In genomic region chr2:148813603-148814065, GRCh38 we compare ENCODE assay signal across 8 cellular contexts.
DNase-seq lines count a peak whose midpoint lies in the region; ATAC-seq and TF ChIP-seq lines count a peak whose summit lies in the region.

No MANE protein-coding gene starts in this region.

- H3K4me3 ChIP-seq in lower lobe of right lung = no peak overlapping the region
- H3K4me3 ChIP-seq in right atrium auricular region = no peak overlapping the region
- no peak overlapping the region for H3K4me3 ChIP-seq in aorta (ENCODE audit: low read length in 2 of 2)

- intact Hi-C loops in lower lobe of right lung (cut with DNase I) (no loop called here), aorta (cut with DNase I) (no loop called here)

- no peaks in the 10 kb centered on the region for H3K27me3 ChIP-seq in lower lobe of right lung (ENCODE audit: low read depth)
- no peaks in the 10 kb centered on the region for H3K27me3 ChIP-seq in right atrium auricular region
- H3K27me3 ChIP-seq in aorta (ENCODE audit: control insufficient read depth in 1 of 2, insufficient read depth in 2 of 2, low read length in 1 of 2) = no peaks in the 10 kb centered on the region

- TF ChIP-seq CTCF in lower lobe of right lung (IDR thresholded peaks at IDR 0.05) = peak; percentile 9
- TF ChIP-seq CTCF in right atrium auricular region (IDR thresholded peaks at IDR 0.05) = no peak

- no peak overlapping the region for H3K27ac ChIP-seq in lower lobe of right lung
- no peak overlapping the region for H3K27ac ChIP-seq in right atrium auricular region
- no peak overlapping the region for H3K27ac ChIP-seq in aorta (ENCODE audit: low read depth in 1 of 2, low read length in 2 of 2)

- ATAC-seq in GM19351 (IDR thresholded peaks at IDR 0.05; ENCODE audit: unreplicated experiment) (peak; percentile 99), HG03103 (IDR thresholded peaks at IDR 0.05; ENCODE audit: low read depth, unreplicated experiment) (peak; percentile 98), lower lobe of right lung (no peak), left lobe of liver (no peak), aorta (ENCODE audit: low FRiP score) (no peak)

- DNase-seq in activated CD4-positive, alpha-beta T cell treated with anti-CD3 and anti-CD28 coated beads, Interleukin-2, amount 50 U/mL, for 1 hour = peak; percentile 52
- no peak for DNase-seq in lower lobe of right lung
- no peak for DNase-seq in left lobe of liver (ENCODE audit: low spot score)
- no peak for DNase-seq in right atrium auricular region (ENCODE audit: low spot score)
- no peak for DNase-seq in DMS53 treated with DMSO at 0.1 percent for 48 hours (lab: John Stamatoyannopoulos, UW; ENCODE audit: unreplicated experiment)
- DNase-seq in aorta = no peak

- H3K9me3 ChIP-seq in lower lobe of right lung = no peaks in the 10 kb centered on the region
- no peaks in the 10 kb centered on the region for H3K9me3 ChIP-seq in right atrium auricular region
- H3K9me3 ChIP-seq in aorta (ENCODE audit: control insufficient read depth, low read length) = no peaks in the 10 kb centered on the region

- H3K36me3 ChIP-seq in lower lobe of right lung (no peaks in the 10 kb centered on the region), right atrium auricular region (no peaks in the 10 kb centered on the region), aorta (ENCODE audit: control insufficient read depth in 1 of 2, insufficient read depth in 2 of 2, low read length in 1 of 2) (no peaks in the 10 kb centered on the region)

- H3K4me1 ChIP-seq in lower lobe of right lung = no peaks in the 10 kb centered on the region
- peaks cover 0 to 20% of the 10 kb centered on the region in 2 donors for H3K4me1 ChIP-seq in right atrium auricular region
- no peaks in the 10 kb centered on the region for H3K4me1 ChIP-seq in aorta (ENCODE audit: control insufficient read depth in 1 of 2, insufficient read depth in 2 of 2, low read length in 2 of 2)

- WGBS in aorta, 2 donors = 95% methylated on average over 11 of the region's 11 CpGs

Comparison
In these comparisons a context has a peak if more than half of its experiments do, and no peak if none do; other contexts are left out.
1. ATAC-seq: peak in GM19351 (single experiment) and HG03103 (single experiment); none in lower lobe of right lung (0 of 2), left lobe of liver (single experiment) and aorta (single experiment).